ENCODE assay signal across 16 cellular contexts in genomic region chr3:11198070-11198469, GRCh38.
"Had no signal": no experiment of that assay in that cellular context is flagged by ENCODE, and none has a peak within 500 bp of the region (broad histone marks: within the 10 kb centered on the region; RNA-seq: fewer than 3 reads in every experiment).

No MANE protein-coding gene starts in this region.

- H3K36me3 Mint-ChIP-seq: stimulated activated memory B cell treated with anti-CD40 and anti-IgM and Interleukin-4, amounts not matched to agents 10 μg/mL and 1 μg/mL and 100 μg/mL, for 72 hours; type B pancreatic cell had no signal

- H3K27ac Mint-ChIP-seq: activated CD8-positive, alpha-beta T cell treated with anti-CD3 and anti-CD28 coated beads for 36 hours; activated T-cell treated with anti-CD3 and anti-CD28 coated beads, Interleukin-2, amount 50 U/mL, for 72 hours; stimulated activated memory B cell treated with anti-CD40 and anti-IgM and Interleukin-4, amounts not matched to agents 10 μg/mL and 1 μg/mL and 100 μg/mL, for 72 hours; type B pancreatic cell had no signal

- FAIRE-seq: kidney had no signal

- H3K4me3 Mint-ChIP-seq: activated CD8-positive, alpha-beta T cell treated with anti-CD3 and anti-CD28 coated beads for 36 hours; activated T-cell treated with anti-CD3 and anti-CD28 coated beads, Interleukin-2, amount 50 U/mL, for 72 hours; stimulated activated memory B cell treated with anti-CD40 and anti-IgM and Interleukin-4, amounts not matched to agents 10 μg/mL and 1 μg/mL and 100 μg/mL, for 72 hours; type B pancreatic cell had no signal

- ATAC-seq: activated CD8-positive, alpha-beta T cell treated with anti-CD3 and anti-CD28 coated beads for 36 hours; activated T-cell treated with anti-CD3 and anti-CD28 coated beads, Interleukin-2, amount 50 U/mL, for 72 hours; gastrocnemius medialis; left ventricle myocardium superior; right cardiac atrium; stimulated activated memory B cell treated with anti-CD40 and anti-IgM and Interleukin-4, amounts not matched to agents 10 μg/mL and 1 μg/mL and 100 μg/mL, for 72 hours had no signal

- H3K4me3 ChIP-seq: coronary artery, gastrocnemius medialis had no signal

- H3K9me3 Mint-ChIP-seq: activated CD8-positive, alpha-beta T cell treated with anti-CD3 and anti-CD28 coated beads for 36 hours; type B pancreatic cell had no signal

- H3K36me3 ChIP-seq: gastrocnemius medialis had no signal

- H3K27ac ChIP-seq: gastrocnemius medialis, VCaP had no signal

- H3K9me3 ChIP-seq: gastrocnemius medialis had no signal

- DNase-seq: activated CD8-positive, alpha-beta memory T cell treated with anti-CD3 and anti-CD28 coated beads, Interleukin-2, amount 50 U/mL, for 4 hours; activated CD8-positive, alpha-beta T cell treated with anti-CD3 and anti-CD28 coated beads for 36 hours; activated naive CD4-positive, alpha-beta T cell; activated T-cell treated with anti-CD3 and anti-CD28 coated beads, Interleukin-2, amount 50 U/mL, for 72 hours; caudate nucleus; effector CD4-positive, alpha-beta T cell; gastrocnemius medialis; kidney; left ventricle myocardium superior; midbrain; right cardiac atrium; T-helper 9 cell had no signal

- H3K4me1 Mint-ChIP-seq: stimulated activated memory B cell treated with anti-CD40 and anti-IgM and Interleukin-4, amounts not matched to agents 10 μg/mL and 1 μg/mL and 100 μg/mL, for 72 hours had no signal

- H3K27me3 ChIP-seq: gastrocnemius medialis had no signal
